2 cellular contexts compared by ENCODE assay signal in the genomic region with DNA sequence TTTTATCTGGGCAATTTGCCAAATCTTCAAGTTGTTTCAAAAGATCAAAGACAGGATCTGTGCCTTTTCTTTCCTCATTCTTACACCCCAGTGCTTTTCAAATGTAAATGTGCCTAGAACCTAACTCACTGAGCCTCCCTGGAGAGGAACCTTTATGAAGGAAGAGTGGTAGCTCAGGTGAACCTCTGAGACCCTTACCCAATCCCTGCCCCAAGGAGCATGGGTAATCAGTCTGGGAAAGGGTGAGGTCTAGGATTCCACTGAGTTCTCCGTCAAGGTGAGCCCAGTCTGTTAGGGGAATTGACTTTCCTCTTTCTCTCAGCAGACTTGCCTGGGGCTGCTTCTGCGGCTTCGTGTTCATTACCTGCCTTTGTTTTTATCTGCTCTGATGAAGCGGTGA.
A peak's percentile ranks its signal among the peaks of the same experiment; 100 is the strongest.
TF ChIP-seq lines count a peak whose summit lies in the region.

No MANE protein-coding gene starts in this region.

TF ChIP-seq in GM23338, 12 proteins besides CTCF, POLR2A, EP300 and RAD21 (continues in another document):
- TF ChIP-seq STAT1 (IDR thresholded peaks at IDR 0.05; ENCODE audit: unreplicated experiment): no peak
- TF ChIP-seq POLR2AphosphoS5 (IDR thresholded peaks at IDR 0.05; ENCODE audit: low read depth): no peak
- no peak for TF ChIP-seq EZH2phosphoT487 (IDR thresholded peaks at IDR 0.05; ENCODE audit: unreplicated experiment)
- 0 out of 2 replicates have a peak, but pooled peaks have one; percentile 12 for TF ChIP-seq NANOG (IDR thresholded peaks at IDR 0.05; ENCODE audit: borderline replicate concordance)
- no peak for TF ChIP-seq EZH2 (IDR thresholded peaks at IDR 0.05; ENCODE audit: low read depth, unreplicated experiment)
- no peak for TF ChIP-seq CREB1 (CRISPR knock-in tag; IDR thresholded peaks at IDR 0.05; ENCODE audit: low read depth)
- TF ChIP-seq ZNF114 (CRISPR knock-in tag; IDR thresholded peaks at IDR 0.05): peak; percentile 54; the same call in 1 of the 2 replicates
- TF ChIP-seq ETS1 (IDR thresholded peaks at IDR 0.05): no peak
- TF ChIP-seq ZNF331 (CRISPR knock-in tag; IDR thresholded peaks at IDR 0.05; ENCODE audit: low read depth): no peak
- TF ChIP-seq JUNB (IDR thresholded peaks at IDR 0.05; ENCODE audit: unreplicated experiment): no peak
- TF ChIP-seq, protein P1, sequence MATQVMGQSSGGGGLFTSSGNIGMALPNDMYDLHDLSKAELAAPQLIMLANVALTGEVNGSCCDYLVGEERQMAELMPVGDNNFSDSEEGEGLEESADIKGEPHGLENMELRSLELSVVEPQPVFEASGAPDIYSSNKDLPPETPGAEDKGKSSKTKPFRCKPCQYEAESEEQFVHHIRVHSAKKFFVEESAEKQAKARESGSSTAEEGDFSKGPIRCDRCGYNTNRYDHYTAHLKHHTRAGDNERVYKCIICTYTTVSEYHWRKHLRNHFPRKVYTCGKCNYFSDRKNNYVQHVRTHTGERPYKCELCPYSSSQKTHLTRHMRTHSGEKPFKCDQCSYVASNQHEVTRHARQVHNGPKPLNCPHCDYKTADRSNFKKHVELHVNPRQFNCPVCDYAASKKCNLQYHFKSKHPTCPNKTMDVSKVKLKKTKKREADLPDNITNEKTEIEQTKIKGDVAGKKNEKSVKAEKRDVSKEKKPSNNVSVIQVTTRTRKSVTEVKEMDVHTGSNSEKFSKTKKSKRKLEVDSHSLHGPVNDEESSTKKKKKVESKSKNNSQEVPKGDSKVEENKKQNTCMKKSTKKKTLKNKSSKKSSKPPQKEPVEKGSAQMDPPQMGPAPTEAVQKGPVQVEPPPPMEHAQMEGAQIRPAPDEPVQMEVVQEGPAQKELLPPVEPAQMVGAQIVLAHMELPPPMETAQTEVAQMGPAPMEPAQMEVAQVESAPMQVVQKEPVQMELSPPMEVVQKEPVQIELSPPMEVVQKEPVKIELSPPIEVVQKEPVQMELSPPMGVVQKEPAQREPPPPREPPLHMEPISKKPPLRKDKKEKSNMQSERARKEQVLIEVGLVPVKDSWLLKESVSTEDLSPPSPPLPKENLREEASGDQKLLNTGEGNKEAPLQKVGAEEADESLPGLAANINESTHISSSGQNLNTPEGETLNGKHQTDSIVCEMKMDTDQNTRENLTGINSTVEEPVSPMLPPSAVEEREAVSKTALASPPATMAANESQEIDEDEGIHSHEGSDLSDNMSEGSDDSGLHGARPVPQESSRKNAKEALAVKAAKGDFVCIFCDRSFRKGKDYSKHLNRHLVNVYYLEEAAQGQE (IDR thresholded peaks at IDR 0.05; ENCODE audit: unreplicated experiment): no peak

TF ChIP-seq in H1, 55 proteins besides CTCF, POLR2A, EP300 and RAD21:
- TF ChIP-seq SP1 (IDR thresholded peaks at IDR 0.05; ENCODE audit: low read depth, low read length) (0 out of 2 replicates have a peak, but pooled peaks have one; percentile 14), NANOG (IDR thresholded peaks at IDR 0.05; ENCODE audit: insufficient read depth, low read depth, low read length, poor library complexity, severe bottlenecking) (peak; percentile 37), CHD1 (IDR thresholded peaks at IDR 0.05; ENCODE audit: low read depth, low read length) (no peak), CEBPB (IDR thresholded peaks at IDR 0.05; ENCODE audit: low read depth, low read length) (0 out of 2 replicates have a peak, but pooled peaks have one; percentile 55), HDAC2 (IDR thresholded peaks at IDR 0.05; ENCODE audit: borderline replicate concordance in 1 of 2, low read depth in 2 of 2, low read length in 2 of 2) (peak; percentile 27 to 40; a peak in 1 of 4 replicates), PHF8 (conservative IDR thresholded peaks at IDR 0.05; ENCODE audit: low read depth, low read length) (no peak), POU5F1 (IDR thresholded peaks at IDR 0.05; ENCODE audit: low read depth, low read length) (0 out of 2 replicates have a peak, but pooled peaks have one; percentile 6)
